ENCODE assay signal across 24 cellular contexts in genomic region chr2:57957238-57957637, GRCh38.
"Had no signal": no experiment of that assay in that cellular context is flagged by ENCODE, and none has a peak within 500 bp of the region (broad histone marks: within the 10 kb centered on the region; RNA-seq: fewer than 3 reads in every experiment).

No MANE protein-coding gene starts in this region.

- H3K9ac ChIP-seq: SK-N-SH had no signal

- H3K9me3 ChIP-seq: MG63, SK-N-SH had no signal

- H3K36me3 ChIP-seq: MG63 had no signal

- ATAC-seq: Panc1, PC-3, T-cell had no signal

- DNase-seq: Karpas-422, KG1, MG63, NCI-H1092, NCI-H1105 treated with DMSO at 0.1 percent for 48 hours, NCI-H1417 treated with DMSO at 0.1 percent for 48 hours, NCI-H146, NCI-H1694 treated with DMSO at 0.1 percent for 48 hours, NCI-H2029, NCI-H2081 treated with DMSO at 0.1 percent for 48 hours, NCI-H2171, NCI-H226, NCI-H446, NCI-H510A, NCI-H524 treated with DMSO at 0.1 percent for 48 hours, NCI-H69, NCI-H774, PC-3, SHP77, SK-N-SH, SW 1271, T-cell had no signal

- H3K9me2 ChIP-seq: SK-N-SH had no signal

- H3K4me3 ChIP-seq: MG63 had no signal

- H3K27ac ChIP-seq: RWPE1 had no signal

- H3K27me3 ChIP-seq: MG63 had no signal

- H3K4me2 ChIP-seq: SK-N-SH had no signal
